Comparison of ENCODE assay signal across 12 cellular contexts in genomic region chr6:52803683-52804255, GRCh38. TPM values are rescaled to one million over a fixed set of nuclear protein-coding genes. Genes with fewer than 3 reads are reported as not detected.
DNase-seq lines count a peak whose midpoint lies in the region; ATAC-seq and TF ChIP-seq lines count a peak whose summit lies in the region.
"Not testable (repeated sequence)": the region's sequence is repeated elsewhere in the genome, so short reads cannot be mapped to it uniquely, and the experiment has no call there.
"Had no signal": no experiment of that assay in that cellular context is flagged by ENCODE, and none has a peak within 500 bp of the region (broad histone marks: within the 10 kb centered on the region; RNA-seq: fewer than 3 reads in every experiment).

GSTA1 (minus strand) TSS chr6:52803816; CDS start chr6:52799267, 4,549 bp downstream.

- not testable (repeated sequence) for H3K79me2 ChIP-seq in H9 (ENCODE audit: insufficient read depth, low read length); smooth muscle cell (ENCODE audit: low read depth)
- peaks cover 20% of the 10 kb centered on the region for H3K79me2 ChIP-seq in hepatocyte

- not testable (repeated sequence) for H2BK20ac ChIP-seq in H9 (ENCODE audit: low read depth, low read length, poor library complexity, severe bottlenecking)

- H4K20me1 ChIP-seq in H9 (ENCODE audit: control insufficient read depth, insufficient read depth, insufficient read length); hepatocyte (ENCODE audit: insufficient read depth, poor library complexity, severe bottlenecking); smooth muscle cell (ENCODE audit: low read depth): not testable (repeated sequence)

- H3K4ac ChIP-seq in H9 (ENCODE audit: low read depth, low read length) = not testable (repeated sequence)

- not testable (repeated sequence) for H2BK120ac ChIP-seq in H9 (ENCODE audit: low read depth, low read length, poor library complexity, severe bottlenecking)

- intact Hi-C loops in body of pancreas (cut with DNase I) = not testable (repeated sequence)

- ATAC-seq in body of pancreas = peak; percentile 91

- not testable (repeated sequence) for H3K4me1 Mint-ChIP-seq in H9

- not testable (repeated sequence) for H3K56ac ChIP-seq in H9 (ENCODE audit: insufficient read length, low read depth, low read length)

- not testable (repeated sequence) for TF ChIP-seq POLR2A in body of pancreas (IDR thresholded peaks at IDR 0.05)

- H3K36me3 Mint-ChIP-seq in H9 (ENCODE audit: insufficient read depth in 1 of 3, low read depth in 3 of 3) = not testable (repeated sequence)

- not testable (repeated sequence) for H3K9me2 ChIP-seq in hepatocyte (replicated peaks; ENCODE audit: insufficient read depth)

- not testable (repeated sequence) for H3K4me3 Mint-ChIP-seq in H9

- H3K4me1 ChIP-seq in H9 (ENCODE audit: insufficient read depth, low read length); hepatocyte (ENCODE audit: insufficient read depth); mucosa of rectum (ENCODE audit: control insufficient read depth in 2 of 2, insufficient read depth in 2 of 2, low read length in 2 of 2); smooth muscle cell (ENCODE audit: low read depth): not testable (repeated sequence)
- H3K4me1 ChIP-seq in body of pancreas = peaks cover 14% of the 10 kb centered on the region
- H3K4me1 ChIP-seq in liver (ENCODE audit: control insufficient read depth in 4 of 4, insufficient read depth in 4 of 4, low read length in 3 of 4) = peaks cover 6 to 17% (median 7%) of the 10 kb centered on the region in 4 donors

- peak; percentile 15 to 19 for TF ChIP-seq RAD21 in liver (IDR thresholded peaks at IDR 0.05)

- not testable (repeated sequence) for H3K27me3 ChIP-seq in H9 (ENCODE audit: insufficient read depth, low read length); body of pancreas; hepatocyte; liver (ENCODE audit: control insufficient read depth in 4 of 4, insufficient read depth in 4 of 4, low read length in 3 of 4); mucosa of rectum (ENCODE audit: control insufficient read depth in 2 of 2, insufficient read depth in 2 of 2, low read length in 2 of 2); smooth muscle cell (ENCODE audit: low read depth)

- not testable (repeated sequence) for H3K4me2 ChIP-seq in H9 (ENCODE audit: insufficient read depth, insufficient read length, low read length); smooth muscle cell
- peak within 1 kb of the TSS; percentile 70 for H3K4me2 ChIP-seq in hepatocyte

- H3K23me2 ChIP-seq in H9 (ENCODE audit: insufficient read length, low read depth, low read length, poor library complexity, severe bottlenecking) = not testable (repeated sequence)

- H4K91ac ChIP-seq in H9 (ENCODE audit: insufficient read length, low read depth, low read length) = not testable (repeated sequence)

- H3K27me3 Mint-ChIP-seq in H9 (ENCODE audit: low read depth) = not testable (repeated sequence)

- H3K36me3 ChIP-seq in body of pancreas (replicated peaks in 1 of 2; ENCODE audit: insufficient read depth in 1 of 2, low read depth in 2 of 2); hepatocyte (replicated peaks; ENCODE audit: insufficient read depth, low read depth); liver (ENCODE audit: control insufficient read depth in 4 of 4, insufficient read depth in 3 of 4, low read depth in 1 of 4, low read length in 3 of 4); mucosa of rectum (ENCODE audit: control insufficient read depth in 2 of 2, insufficient read depth in 2 of 2, low read length in 2 of 2); smooth muscle cell (ENCODE audit: low read depth): not testable (repeated sequence)

- TF ChIP-seq CTCF in H9 (conservative IDR thresholded peaks at IDR 0.05) = peak; percentile 39; the same call in 1 of the 3 replicates
- peak in 1 of 7 experiments; percentile 17 for TF ChIP-seq CTCF in body of pancreas (IDR thresholded peaks at IDR 0.05)
- not testable (repeated sequence) for TF ChIP-seq CTCF in hepatocyte (IDR thresholded peaks at IDR 0.05; ENCODE audit: poor library complexity); liver (IDR thresholded peaks at IDR 0.05; ENCODE audit: low read depth, low read length, missing input control); smooth muscle cell (IDR thresholded peaks at IDR 0.05; ENCODE audit: borderline replicate concordance, insufficient read depth, poor library complexity, severe bottlenecking)

- H4K8ac ChIP-seq in H9 (replicated peaks; ENCODE audit: insufficient read length, low read depth, low read length) = not testable (repeated sequence)

- H3K4me3 ChIP-seq in body of pancreas (peak within 1 kb of the TSS; percentile 11 to 25), hepatocyte (peak within 1 kb of the TSS; percentile 12), liver (ENCODE audit: low read depth in 1 of 3, low read length in 3 of 3) (peak within 1 kb of the TSS; percentile 31 to 85 (median 69)), mucosa of rectum (ENCODE audit: low read length in 2 of 2) (peak within 1 kb of the TSS; percentile 23 to 44), smooth muscle cell (peak within 1 kb of the TSS; percentile 32)

- H2AK5ac ChIP-seq in H9 (ENCODE audit: insufficient read length, low read length) = not testable (repeated sequence)

- H3K18ac ChIP-seq in H9 (ENCODE audit: insufficient read length, low read depth, low read length) = not testable (repeated sequence)

- not testable (repeated sequence) for H3K9me3 ChIP-seq in H9 (ENCODE audit: control insufficient read depth, low read depth, low read length); body of pancreas; hepatocyte (ENCODE audit: low read depth); liver (ENCODE audit: control insufficient read depth in 4 of 4, low read length in 3 of 4); mucosa of rectum (ENCODE audit: control insufficient read depth in 2 of 2, low read length in 2 of 2); smooth muscle cell (replicated peaks; ENCODE audit: low read depth)

- not testable (repeated sequence) for DNase-seq in H9; smooth muscle cell (lab: John Stamatoyannopoulos, UW; ENCODE audit: unreplicated experiment)
- DNase-seq in RPMI7951 (ENCODE audit: low read depth) = peak; percentile 6
- DNase-seq in body of pancreas = peak; percentile 19 to 67 (median 61)
- DNase-seq in hepatocyte (ENCODE audit: low spot score) = peak; percentile 22

- not testable (repeated sequence) for H3F3A ChIP-seq in smooth muscle cell (ENCODE audit: low read depth)

- not testable (repeated sequence) for H2BK5ac ChIP-seq in H9 (ENCODE audit: insufficient read length, low read length)

- not testable (repeated sequence) for H3K9me3 Mint-ChIP-seq in H9

- 0 out of 7 replicates have a peak within 1 kb of the TSS, but pooled peaks of 1 of the 3 experiments have one; percentile 66 for H3K27ac Mint-ChIP-seq in H9

- peak within 1 kb of the TSS; percentile 56 for H2AFZ ChIP-seq in H9 (ENCODE audit: low read length)
- not testable (repeated sequence) for H2AFZ ChIP-seq in hepatocyte; smooth muscle cell (ENCODE audit: low read depth)

- WGBS in H9 (ENCODE audit: extremely low coverage, insufficient read length, low lambda C conversion rate) = no CpG with 5 or more reads among the region's 5 CpGs
- WGBS in body of pancreas, 2 donors = 17 to 19% methylated on average over 5 of the region's 5 CpGs
- WGBS in hepatocyte (ENCODE audit: low lambda C conversion rate, missing lambda C conversion rate) = 39% methylated on average over 5 of the region's 5 CpGs
- 22% methylated on average over 5 of the region's 5 CpGs for WGBS in liver
- 55% methylated on average over 5 of the region's 5 CpGs for WGBS in smooth muscle cell (ENCODE audit: low lambda C conversion rate)

- H3K14ac ChIP-seq in H9 (ENCODE audit: insufficient read depth, low read length) = not testable (repeated sequence)

- H3T11ph ChIP-seq in H9 (ENCODE audit: low read length) = not testable (repeated sequence)

- not testable (repeated sequence) for H2BK15ac ChIP-seq in H9 (ENCODE audit: low read depth, low read length)

- H4K5ac ChIP-seq in H9 (ENCODE audit: insufficient read length, low read depth, low read length) = not testable (repeated sequence)

- H3K9ac ChIP-seq in H9 (ENCODE audit: extremely low read depth, insufficient read length, low read length); mucosa of rectum (ENCODE audit: low read depth in 1 of 2, low read length in 2 of 2); smooth muscle cell (ENCODE audit: low read depth): not testable (repeated sequence)
- peak within 1 kb of the TSS in 1 of 2 donors; percentile 85 for H3K9ac ChIP-seq in liver (ENCODE audit: low read depth in 1 of 2, low read length in 2 of 2)

- not testable (repeated sequence) for H3K79me1 ChIP-seq in H9 (ENCODE audit: insufficient read depth, low read depth, low read length, poor library complexity, severe bottlenecking)

- not testable (repeated sequence) for H3K23ac ChIP-seq in H9 (ENCODE audit: insufficient read length, low read depth, low read length)

- H3K27ac ChIP-seq in H9 (ENCODE audit: insufficient read length, low read depth, low read length); mucosa of rectum (ENCODE audit: low read depth in 2 of 2, low read length in 2 of 2); smooth muscle cell (ENCODE audit: low read depth): not testable (repeated sequence)
- peak within 1 kb of the TSS in 3 of 4 donors; percentile 55 to 57 (median 56) for H3K27ac ChIP-seq in body of pancreas
- H3K27ac ChIP-seq in hepatocyte = peak within 1 kb of the TSS; percentile 13
- H3K27ac ChIP-seq in liver (ENCODE audit: low read depth in 1 of 2, low read length in 2 of 2) = peak within 1 kb of the TSS; percentile 18 to 35

- H2BK12ac ChIP-seq in H9 (ENCODE audit: insufficient read length, low read depth, low read length) = not testable (repeated sequence)

RNA-seq across cellular contexts. Expression of gene GSTA1, which starts in this region (rescaled TPM):
- not detected in 2 replicates for total RNA-seq in H9 (2021)
- 0.48 and 0.68 TPM in 2 replicates for total RNA-seq in RPMI7951 (2014; rRNA removed; shearing (Covaris generic))
- 10 to 100 TPM; 33.2 to 54.1 TPM for total RNA-seq in body of pancreas
- 1,177 and 1,195 TPM in 2 replicates for total RNA-seq in hepatocyte
- 767 and 1,158 TPM in 2 replicates for polyA plus RNA-seq in hepatocyte
- total RNA-seq in liver = 100 to 1,000 TPM in 1 of 2 donors, 10 to 100 TPM in 1; 59.4 to 160 TPM
- polyA plus RNA-seq in liver = 100 to 1,000 TPM; 131 to 247 TPM
- 2.1 and 2.2 TPM in 2 replicates for total RNA-seq in smooth muscle cell
- polyA plus RNA-seq in smooth muscle cell = 1.8 and 4.0 TPM in 2 replicates
- total RNA-seq: A673, H4, LHCN-M2, OCI-LY7, Right ventricle myocardium superior had no signal

Comparison
In these comparisons a context has a peak if more than half of its experiments do, and no peak if none do; other contexts are left out.
1. RNA of gene GSTA1 (total RNA-seq): 1,177 to 1,195 TPM in hepatocyte, 59.4 to 160 TPM in liver and 33.2 to 54.1 TPM in body of pancreas; 2.1 to 2.2 TPM in smooth muscle cell, 0.48 to 0.68 TPM in RPMI7951 and not detected in H9; every median in the first group is over 10 times any median in the second.
2. RNA of gene GSTA1 (polyA plus RNA-seq): 767 to 1,158 TPM in hepatocyte and 131 to 247 TPM in liver; 1.8 to 4.0 TPM in smooth muscle cell; every median in the first group is over 10 times any median in the second.
3. Peak in DNase-seq in RPMI7951; RNA of the gene not detected or under 1 TPM.
4. H3K4me3 ChIP-seq: peak in every context shown above with its lines; median percentile 69 in liver; 34 in mucosa of rectum; 32 in smooth muscle cell; 18 in body of pancreas; 12 in hepatocyte.